In genomic region chr2:220043155-220043992, GRCh38 we compare ENCODE assay signal across 1 cellular context.
TF ChIP-seq lines count a peak whose summit lies in the region.

No MANE protein-coding gene starts in this region.

TF ChIP-seq in IMR-90, 13 proteins besides CTCF, POLR2A, EP300 and RAD21 (continued from another document):
- TF ChIP-seq USF2 (IDR thresholded peaks at IDR 0.05; ENCODE audit: low read depth, low read length) = no peak
